Comparison of ENCODE assay signal across 8 cellular contexts in the genomic region with DNA sequence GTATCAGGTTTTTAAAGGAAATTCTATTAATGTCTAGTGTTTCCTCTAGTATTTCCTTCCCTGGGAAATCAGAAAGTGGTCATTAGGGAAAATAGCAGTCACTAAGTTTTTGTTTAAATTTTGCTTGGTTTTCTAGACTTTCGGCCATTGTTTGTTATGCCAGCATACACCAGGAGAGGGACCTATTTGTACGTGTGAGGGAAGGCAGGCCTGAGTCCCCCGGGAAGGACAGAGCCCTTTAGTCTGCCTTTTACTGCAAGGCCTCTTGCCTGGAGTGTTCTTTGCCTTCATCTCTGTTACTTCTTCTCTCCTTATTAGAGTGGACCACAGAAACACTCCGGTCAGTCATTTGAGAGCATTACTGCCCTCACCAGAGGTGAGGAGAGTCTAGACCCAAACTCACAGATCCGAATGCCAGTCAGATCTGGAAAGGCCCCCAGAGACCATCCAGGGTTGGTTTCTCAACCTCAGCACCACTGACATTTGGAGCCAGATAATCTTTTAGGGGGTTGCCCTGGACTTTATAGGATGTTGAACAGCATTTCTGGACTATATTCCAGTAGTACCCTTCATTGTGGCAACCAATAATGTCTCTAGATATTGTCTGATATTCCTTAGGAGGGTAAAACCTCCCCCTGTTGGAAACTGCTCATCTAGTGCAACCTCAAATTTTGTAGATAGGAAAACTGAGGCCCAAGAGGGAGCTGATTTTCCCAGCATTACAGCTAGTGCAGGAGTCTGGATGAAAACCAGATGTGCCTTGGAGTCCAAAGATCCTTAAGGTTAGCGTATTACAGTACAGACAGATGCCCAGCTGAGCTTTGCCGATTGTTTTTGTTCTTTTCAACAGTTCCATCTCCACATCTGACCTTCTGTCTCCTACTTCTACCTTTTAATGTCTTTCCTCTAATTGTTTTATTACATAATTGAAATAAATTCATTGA.
A peak's percentile ranks its signal among the peaks of the same experiment; 100 is the strongest.
DNase-seq lines count a peak whose midpoint lies in the region; TF ChIP-seq lines count a peak whose summit lies in the region.

No MANE protein-coding gene starts in this region.

- no peaks in the 10 kb centered on the region for H3K4me1 ChIP-seq in SJCRH30

- H3K27ac ChIP-seq in SJCRH30, result no peak overlapping the region
- H3K27ac ChIP-seq in coronary artery, result peak overlapping the region in 1 of 2 donors; percentile 4

- 0 out of 2 replicates have a peak, but pooled peaks cover 2% of the 10 kb centered on the region for H3K27me3 ChIP-seq in SJCRH30

- no peaks in the 10 kb centered on the region for H3K9me3 ChIP-seq in SJCRH30 (replicated peaks)

- H3K4me3 ChIP-seq in SJCRH30 (no peak overlapping the region), fibroblast of villous mesenchyme (ENCODE audit: low read depth, low read length) (no peak overlapping the region), coronary artery (no peak overlapping the region)

- TF ChIP-seq CTCF in GM12872 (IDR thresholded peaks at IDR 0.05; ENCODE audit: insufficient read depth, low read depth, low read length), result peak; percentile 20; the same call in 1 of the 3 replicates
- TF ChIP-seq CTCF in fibroblast of villous mesenchyme (IDR thresholded peaks at IDR 0.05; ENCODE audit: insufficient read depth, low read depth, low read length), result peak; percentile 88
- TF ChIP-seq CTCF in coronary artery (IDR thresholded peaks at IDR 0.05), result no peak

- peak; percentile 77 to 83 for DNase-seq in SJCRH30
- peak; percentile 86 for DNase-seq in fibroblast of villous mesenchyme (ENCODE audit: low read depth)
- peak; percentile 52 for DNase-seq in renal cortical epithelial cell (ENCODE audit: low read depth)
- no peak for DNase-seq in NCI-H226
- no peak for DNase-seq in NCI-H1417 (lab: John Stamatoyannopoulos, UW)
- DNase-seq in coronary artery (ENCODE audit: low spot score), result no peak
- DNase-seq in LoVo (ENCODE audit: low spot score), result no peak

- no peaks in the 10 kb centered on the region for H3K36me3 ChIP-seq in SJCRH30

Comparison
In these comparisons a context has a peak if more than half of its experiments do, and no peak if none do; other contexts are left out.
1. DNase-seq: peak in SJCRH30 (2 of 2), fibroblast of villous mesenchyme (single experiment) and renal cortical epithelial cell (single experiment); none in NCI-H226 (single experiment), NCI-H1417 (0 of 3), coronary artery (single experiment) and LoVo (single experiment).